Comparison of ENCODE assay signal across 1 cellular context in genomic region chr6:158646023-158646888, GRCh38.
A peak's percentile ranks its signal among the peaks of the same experiment; 100 is the strongest.
TF ChIP-seq lines count a peak whose summit lies in the region.

No MANE protein-coding gene starts in this region.

TF ChIP-seq in K562, 482 proteins besides CTCF, POLR2A, EP300 and RAD21:
- TF ChIP-seq, protein P1, sequence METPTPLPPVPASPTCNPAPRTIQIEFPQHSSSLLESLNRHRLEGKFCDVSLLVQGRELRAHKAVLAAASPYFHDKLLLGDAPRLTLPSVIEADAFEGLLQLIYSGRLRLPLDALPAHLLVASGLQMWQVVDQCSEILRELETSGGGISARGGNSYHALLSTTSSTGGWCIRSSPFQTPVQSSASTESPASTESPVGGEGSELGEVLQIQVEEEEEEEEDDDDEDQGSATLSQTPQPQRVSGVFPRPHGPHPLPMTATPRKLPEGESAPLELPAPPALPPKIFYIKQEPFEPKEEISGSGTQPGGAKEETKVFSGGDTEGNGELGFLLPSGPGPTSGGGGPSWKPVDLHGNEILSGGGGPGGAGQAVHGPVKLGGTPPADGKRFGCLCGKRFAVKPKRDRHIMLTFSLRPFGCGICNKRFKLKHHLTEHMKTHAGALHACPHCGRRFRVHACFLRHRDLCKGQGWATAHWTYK (CRISPR knock-in tag; IDR thresholded peaks at IDR 0.05) = no peak
- TF ChIP-seq CBX8 (IDR thresholded peaks at IDR 0.05; ENCODE audit: borderline replicate concordance, extremely low read depth, low read depth, low read length, poor library complexity, severe bottlenecking) = peak; percentile 76
